8 cellular contexts compared by ENCODE assay signal in genomic region chr17:68346448-68346847, GRCh38. TPM values are rescaled to one million over a fixed set of nuclear protein-coding genes. Genes with fewer than 3 reads are reported as not detected.
A peak's percentile ranks its signal among the peaks of the same experiment; 100 is the strongest.
DNase-seq lines count a peak whose midpoint lies in the region; ATAC-seq and TF ChIP-seq lines count a peak whose summit lies in the region.

No MANE protein-coding gene starts in this region.

- no peaks in the 10 kb centered on the region; the same call in 1 of the 2 replicates for H3K36me3 ChIP-seq in GM06990 (ENCODE audit: control insufficient read depth, insufficient read depth, low read length)

- H3K4me3 ChIP-seq in GM06990 (replicated peaks; ENCODE audit: low read depth, low read length) = no peak overlapping the region

- H3K4me1 Mint-ChIP-seq in activated naive CD8-positive, alpha-beta T cell (ENCODE audit: low read depth) = peaks cover 67% of the 10 kb centered on the region

- no peak for TF ChIP-seq CTCF in GM06990 (IDR thresholded peaks at IDR 0.05; ENCODE audit: insufficient read depth, low read length, poor library complexity, severe bottlenecking)

- H3K27ac Mint-ChIP-seq in activated naive CD8-positive, alpha-beta T cell = peak overlapping the region; percentile 96

- peak overlapping the region; percentile 76 for H3K4me3 Mint-ChIP-seq in activated naive CD8-positive, alpha-beta T cell

- peak; percentile 72 for DNase-seq in GM06990 (ENCODE audit: extremely low read depth, insufficient read length)
- DNase-seq in T follicular helper cell (ENCODE audit: low read depth) = peak; percentile 16
- peak; percentile 34 to 56 for DNase-seq in stimulated activated CD4-positive, alpha-beta T cell treated with anti-CD3 and anti-CD28 coated beads, Interleukin-12 subunit alpha, Interleukin-12 subunit beta, amount 100 ng/mL, for 24 hours (ENCODE audit: low read depth in 2 of 2)
- no peak for DNase-seq in RKO (ENCODE audit: low spot score)
- no peak for DNase-seq in H4 (ENCODE audit: low spot score)
- no peak for DNase-seq in cortex of kidney (lab: John Stamatoyannopoulos, UW)

- ATAC-seq in HG02759 (IDR thresholded peaks at IDR 0.05; ENCODE audit: unreplicated experiment) = peak; percentile 78

- no peaks in the 10 kb centered on the region for H3K9me3 Mint-ChIP-seq in activated naive CD8-positive, alpha-beta T cell (ENCODE audit: low read depth)

- no peaks in the 10 kb centered on the region for H3K27me3 Mint-ChIP-seq in activated naive CD8-positive, alpha-beta T cell

- H3K36me3 Mint-ChIP-seq in activated naive CD8-positive, alpha-beta T cell = peaks cover 2% of the 10 kb centered on the region

- H3K27me3 ChIP-seq in GM06990 (replicated peaks; ENCODE audit: control insufficient read depth, insufficient read depth, low read length) = no peaks in the 10 kb centered on the region

RNA-seq across cellular contexts. Expression of gene ARSG, which starts 55.2 kb away (rescaled TPM):
- total RNA-seq in H4 (2014; rRNA removed; shearing (Covaris generic)) = 1.3 and 5.9 TPM in 2 replicates

RNA-seq across cellular contexts. Expression of gene SLC16A6, which starts 55.5 kb away (rescaled TPM):
- total RNA-seq in H4 (2014; rRNA removed; shearing (Covaris generic)) = 1.2 and 2.7 TPM in 2 replicates

Comparison
In these comparisons a context has a peak if more than half of its experiments do, and no peak if none do; other contexts are left out.
1. DNase-seq: peak in GM06990 (single experiment), T follicular helper cell (single experiment) and stimulated activated CD4-positive, alpha-beta T cell treated with anti-CD3 and anti-CD28 coated beads, Interleukin-12 subunit alpha, Interleukin-12 subunit beta, amount 100 ng/mL, for 24 hours (2 of 2); none in RKO (single experiment), H4 (single experiment) and cortex of kidney (single experiment).